Comparison of ENCODE assay signal across 17 cellular contexts in genomic region chr1:205578780-205579571, GRCh38. TPM values are rescaled to one million over a fixed set of nuclear protein-coding genes. Genes with fewer than 3 reads are reported as not detected.
DNase-seq lines count a peak whose midpoint lies in the region; ATAC-seq and TF ChIP-seq lines count a peak whose summit lies in the region.
"Had no signal": no experiment of that assay in that cellular context is flagged by ENCODE, and none has a peak within 500 bp of the region (broad histone marks: within the 10 kb centered on the region; RNA-seq: fewer than 3 reads in every experiment).

No MANE protein-coding gene starts in this region.

- H3K27ac ChIP-seq in VCaP (peak overlapping the region; percentile 80), neural progenitor cell (no peak overlapping the region), neuronal stem cell (replicated peaks; ENCODE audit: low read length) (no peak overlapping the region)
- H3K27ac ChIP-seq: GM23248, thyroid gland had no signal

- H3K9me3 ChIP-seq in neural progenitor cell (ENCODE audit: low read depth), result no peaks in the 10 kb centered on the region
- H3K9me3 ChIP-seq in neuronal stem cell (replicated peaks in 1 of 2; ENCODE audit: control insufficient read depth in 2 of 2, insufficient read depth in 1 of 2, low read depth in 1 of 2, low read length in 2 of 2), result no peaks in the 10 kb centered on the region
- H3K9me3 ChIP-seq: thyroid gland had no signal

- no peak overlapping the region for H2BK15ac ChIP-seq in neuronal stem cell (ENCODE audit: low read length)

- no peak overlapping the region for H3K23ac ChIP-seq in neuronal stem cell (ENCODE audit: low read depth, low read length, poor library complexity)

- H3K36me3 ChIP-seq in neural progenitor cell (no peaks in the 10 kb centered on the region), neuronal stem cell (replicated peaks in 1 of 2; ENCODE audit: control insufficient read depth in 2 of 2, insufficient read depth in 2 of 2, low read length in 2 of 2) (no peaks in the 10 kb centered on the region)
- H3K36me3 ChIP-seq: thyroid gland had no signal

- H3K4me2 ChIP-seq in neural progenitor cell, result peak overlapping the region; percentile 26
- no peak overlapping the region for H3K4me2 ChIP-seq in neuronal stem cell (ENCODE audit: insufficient read depth, low read length, poor library complexity, severe bottlenecking)

- no peaks in the 10 kb centered on the region for H3K9me3 Mint-ChIP-seq in neural progenitor cell
- H3K9me3 Mint-ChIP-seq: activated CD4-positive, alpha-beta memory T cell treated with anti-CD3 and anti-CD28 coated beads for 36 hours; activated naive CD8-positive, alpha-beta T cell treated with anti-CD3 and anti-CD28 coated beads, Interleukin-2, amount 50 U/mL, for 24 hours; activated T-helper 1 cell treated with anti-CD3 and anti-CD28 coated beads, Interleukin-12 subunit alpha, Interleukin-12 subunit beta, Interleukin-2, Interleukin-4 antibody, amounts not matched to agents 30 ng/mL and 10 ng/mL and 1 ng/mL, durations not matched to agents 14 hours and 24 hours and 36 hours; natural killer cell had no signal

- H2AK5ac ChIP-seq in neuronal stem cell (ENCODE audit: low read depth, low read length), result no peak overlapping the region

- no peak overlapping the region for H4K8ac ChIP-seq in neuronal stem cell (ENCODE audit: low read depth, low read length)

- peaks cover 40% of the 10 kb centered on the region for H3K27me3 ChIP-seq in neural progenitor cell
- peaks cover 0 to 79% (median 0%) of the 10 kb centered on the region in 3 experiments for H3K27me3 ChIP-seq in neuronal stem cell (ENCODE audit: control insufficient read depth in 3 of 3, insufficient read depth in 3 of 3, low read depth in 1 of 3, low read length in 3 of 3)
- H3K27me3 ChIP-seq: thyroid gland had no signal

- H3K4me1 Mint-ChIP-seq in neural progenitor cell, result peaks cover 25% of the 10 kb centered on the region
- H3K4me1 Mint-ChIP-seq: natural killer cell had no signal

- no peak overlapping the region for H2BK5ac ChIP-seq in neuronal stem cell (ENCODE audit: low read length)

- WGBS in neuronal stem cell (ENCODE audit: extremely low coverage in 2 of 2, insufficient read length in 2 of 2, insufficient replicate concordance in 1 of 2), 2 donors, result no CpG with 5 or more reads among the region's 9 CpGs

- H3F3A ChIP-seq in neural progenitor cell (ENCODE audit: low read depth), result no peaks in the 10 kb centered on the region

- no peaks in the 10 kb centered on the region for H3K79me1 ChIP-seq in neuronal stem cell (ENCODE audit: low read depth, low read length)

- H3K4ac ChIP-seq in neuronal stem cell (ENCODE audit: low read length), result no peak overlapping the region

- no peaks in the 10 kb centered on the region for H3K79me2 ChIP-seq in neural progenitor cell (ENCODE audit: low read depth)

- H3K18ac ChIP-seq in neuronal stem cell (ENCODE audit: low read length), result no peak overlapping the region

- DNase-seq in DMS53 (lab: John Stamatoyannopoulos, UW) (peak; percentile 72), LNCaP clone FGC (ENCODE audit: low read depth) (peak; percentile 59), neural progenitor cell (ENCODE audit: low spot score) (no peak), neuronal stem cell (ENCODE audit: low spot score) (no peak)
- DNase-seq: activated CD4-positive, alpha-beta memory T cell treated with anti-CD3 and anti-CD28 coated beads for 36 hours; activated naive CD8-positive, alpha-beta T cell treated with anti-CD3 and anti-CD28 coated beads, Interleukin-2, amount 50 U/mL, for 24 hours; glutamatergic neuron; Karpas-422; SW 1271; thyroid gland had no signal

- H3K36me3 Mint-ChIP-seq in neural progenitor cell, result no peaks in the 10 kb centered on the region
- H3K36me3 Mint-ChIP-seq: activated CD4-positive, alpha-beta memory T cell treated with anti-CD3 and anti-CD28 coated beads for 36 hours; natural killer cell had no signal

- H3K14ac ChIP-seq in neuronal stem cell (ENCODE audit: low read length), result no peak overlapping the region

- no peak overlapping the region for H2BK120ac ChIP-seq in neuronal stem cell (ENCODE audit: low read depth, low read length)

- no peak overlapping the region for H4K91ac ChIP-seq in neuronal stem cell (ENCODE audit: low read depth, low read length, poor library complexity)

- peaks cover 12% of the 10 kb centered on the region for H3K27me3 Mint-ChIP-seq in neural progenitor cell (ENCODE audit: insufficient read depth, low read depth)
- H3K27me3 Mint-ChIP-seq: activated naive CD8-positive, alpha-beta T cell treated with anti-CD3 and anti-CD28 coated beads, Interleukin-2, amount 50 U/mL, for 24 hours had no signal

- H4K20me1 ChIP-seq in neural progenitor cell (ENCODE audit: low read depth), result no peaks in the 10 kb centered on the region

- H2AFZ ChIP-seq in neural progenitor cell (replicated peaks) (no peak overlapping the region), neuronal stem cell (ENCODE audit: low read length) (no peak overlapping the region)
- H2AFZ ChIP-seq: GM23248 had no signal

- H3K4me1 ChIP-seq in neural progenitor cell (peaks cover 10% of the 10 kb centered on the region), neuronal stem cell (ENCODE audit: control insufficient read depth in 2 of 2, insufficient read depth in 1 of 2, low read depth in 1 of 2, low read length in 2 of 2) (peaks cover 4 to 14% of the 10 kb centered on the region in 2 donors)

- H3K4me3 Mint-ChIP-seq in neural progenitor cell, result no peak overlapping the region
- H3K4me3 Mint-ChIP-seq: activated CD4-positive, alpha-beta memory T cell treated with anti-CD3 and anti-CD28 coated beads for 36 hours; activated naive CD8-positive, alpha-beta T cell treated with anti-CD3 and anti-CD28 coated beads, Interleukin-2, amount 50 U/mL, for 24 hours; activated T-helper 1 cell treated with anti-CD3 and anti-CD28 coated beads, Interleukin-12 subunit alpha, Interleukin-12 subunit beta, Interleukin-2, Interleukin-4 antibody, amounts not matched to agents 30 ng/mL and 10 ng/mL and 1 ng/mL, durations not matched to agents 14 hours and 24 hours and 36 hours; natural killer cell had no signal

- ATAC-seq in HG02642 (IDR thresholded peaks at IDR 0.05; ENCODE audit: poor library complexity, unreplicated experiment), result no peak
- no peak for ATAC-seq in HG02759 (IDR thresholded peaks at IDR 0.05; ENCODE audit: unreplicated experiment)
- ATAC-seq: activated naive CD8-positive, alpha-beta T cell treated with anti-CD3 and anti-CD28 coated beads, Interleukin-2, amount 50 U/mL, for 24 hours; natural killer cell had no signal

- no peak overlapping the region for H3K27ac Mint-ChIP-seq in neural progenitor cell
- H3K27ac Mint-ChIP-seq: activated CD4-positive, alpha-beta memory T cell treated with anti-CD3 and anti-CD28 coated beads for 36 hours; activated naive CD8-positive, alpha-beta T cell treated with anti-CD3 and anti-CD28 coated beads, Interleukin-2, amount 50 U/mL, for 24 hours; activated T-helper 1 cell treated with anti-CD3 and anti-CD28 coated beads, Interleukin-12 subunit alpha, Interleukin-12 subunit beta, Interleukin-2, Interleukin-4 antibody, amounts not matched to agents 30 ng/mL and 10 ng/mL and 1 ng/mL, durations not matched to agents 14 hours and 24 hours and 36 hours; natural killer cell; progenitor cell of endocrine pancreas had no signal

- H3K4me3 ChIP-seq in LNCaP clone FGC (ENCODE audit: low read depth, low read length) (no peak overlapping the region), neural progenitor cell (no peak overlapping the region), neuronal stem cell (ENCODE audit: low read length in 2 of 2) (no peak overlapping the region)
- H3K4me3 ChIP-seq: GM23248, thyroid gland had no signal

- H3K9ac ChIP-seq in neural progenitor cell (no peak overlapping the region), neuronal stem cell (ENCODE audit: low read depth, low read length, poor library complexity) (no peak overlapping the region)
- H3K9ac ChIP-seq: GM23248 had no signal

- no peak for TF ChIP-seq CTCF in LNCaP clone FGC (IDR thresholded peaks at IDR 0.05; ENCODE audit: control insufficient read depth, extremely low read depth, insufficient read depth)
- TF ChIP-seq CTCF in VCaP (conservative IDR thresholded peaks at IDR 0.05), result no peak
- TF ChIP-seq CTCF in neural progenitor cell (IDR thresholded peaks at IDR 0.05), result no peak

- no peak overlapping the region for H2BK12ac ChIP-seq in neuronal stem cell (ENCODE audit: low read length)

RNA-seq across cellular contexts. Expression of gene ELK4, which starts 52.8 kb away (rescaled TPM):
- total RNA-seq in neural progenitor cell (ENCODE audit: low replicate concordance), result 24.9 and 36.6 TPM in 2 replicates
- 15.5 TPM for polyA plus RNA-seq in neuronal stem cell (2013, experiment 1 of 2)
- polyA plus RNA-seq in neuronal stem cell (2013, experiment 2 of 2), result 15.7 TPM

Comparison
In these comparisons a context has a peak if more than half of its experiments do, and no peak if none do; other contexts are left out.
1. DNase-seq: peak in DMS53 (single experiment) and LNCaP clone FGC (single experiment); none in neural progenitor cell (single experiment) and neuronal stem cell (single experiment).